20 cellular contexts compared by ENCODE assay signal in genomic region chr7:88214456-88214855, GRCh38.
"Had no signal": no experiment of that assay in that cellular context is flagged by ENCODE, and none has a peak within 500 bp of the region (broad histone marks: within the 10 kb centered on the region; RNA-seq: fewer than 3 reads in every experiment).

No MANE protein-coding gene starts in this region.

- ATAC-seq: activated CD4-positive, alpha-beta T cell treated with anti-CD3 and anti-CD28 coated beads for 36 hours; body of pancreas; left lung; sciatic nerve; stimulated activated naive B cell treated with anti-CD40 and anti-IgM and Interleukin-4, amounts not matched to agents 10 μg/mL and 1 μg/mL and 100 μg/mL, for 72 hours had no signal

- FAIRE-seq: urothelium cell line had no signal

- DNase-seq: activated B cell treated with CpG ODN at 0.5 μM for 24 hours; activated CD4-positive, alpha-beta T cell treated with anti-CD3 and anti-CD28 coated beads for 36 hours; activated CD4-positive, alpha-beta T cell treated with anti-CD3 and anti-CD28 coated beads, Interleukin-2, amount 50 U/mL, for 48 hours; activated naive CD4-positive, alpha-beta T cell treated with anti-CD3 and anti-CD28 coated beads for 36 hours; activated T-cell treated with anti-CD3 and anti-CD28 coated beads, Interleukin-2, amount 50 U/mL, for 1 hour; anterior cingulate cortex; body of pancreas; effector CD4-positive, alpha-beta T cell; foreskin fibroblast; left lung; naive B cell; occipital lobe; stimulated activated CD4-positive, alpha-beta T cell treated with anti-CD3 and anti-CD28 coated beads, Interleukin-15, amount 100 ng/mL, for 24 hours; stimulated activated naive B cell treated with anti-CD40 and anti-IgM and Interleukin-4, amounts not matched to agents 10 μg/mL and 1 μg/mL and 100 μg/mL, for 72 hours; T-helper 9 cell; transverse colon had no signal

- H3K27me3 Mint-ChIP-seq: activated B cell treated with CpG ODN at 0.5 μM for 24 hours; activated CD4-positive, alpha-beta T cell treated with anti-CD3 and anti-CD28 coated beads for 36 hours; dendritic cell treated with granulocyte-macrophage colony-stimulating factor and Interleukin-4, amounts not matched to agents 40 ng/mL and 50 ng/mL, for 4 days; naive B cell; stimulated activated naive B cell treated with anti-CD40 and anti-IgM and Interleukin-4, amounts not matched to agents 10 μg/mL and 1 μg/mL and 100 μg/mL, for 72 hours had no signal

- H3K27ac Mint-ChIP-seq: activated B cell treated with CpG ODN at 0.5 μM for 24 hours; activated CD4-positive, alpha-beta T cell treated with anti-CD3 and anti-CD28 coated beads for 36 hours; activated naive CD4-positive, alpha-beta T cell treated with anti-CD3 and anti-CD28 coated beads for 36 hours; dendritic cell treated with granulocyte-macrophage colony-stimulating factor and Interleukin-4, amounts not matched to agents 40 ng/mL and 50 ng/mL, for 4 days; stimulated activated naive B cell treated with anti-CD40 and anti-IgM and Interleukin-4, amounts not matched to agents 10 μg/mL and 1 μg/mL and 100 μg/mL, for 72 hours had no signal

- H3K9me3 Mint-ChIP-seq: activated B cell treated with CpG ODN at 0.5 μM for 24 hours; activated naive CD4-positive, alpha-beta T cell treated with anti-CD3 and anti-CD28 coated beads for 36 hours; dendritic cell treated with granulocyte-macrophage colony-stimulating factor and Interleukin-4, amounts not matched to agents 40 ng/mL and 50 ng/mL, for 4 days; naive B cell; neural crest cell; stimulated activated naive B cell treated with anti-CD40 and anti-IgM and Interleukin-4, amounts not matched to agents 10 μg/mL and 1 μg/mL and 100 μg/mL, for 72 hours had no signal

- H3K4me3 Mint-ChIP-seq: activated B cell treated with CpG ODN at 0.5 μM for 24 hours; activated CD4-positive, alpha-beta T cell treated with anti-CD3 and anti-CD28 coated beads for 36 hours; activated naive CD4-positive, alpha-beta T cell treated with anti-CD3 and anti-CD28 coated beads for 36 hours; dendritic cell treated with granulocyte-macrophage colony-stimulating factor and Interleukin-4, amounts not matched to agents 40 ng/mL and 50 ng/mL, for 4 days; naive B cell; neural crest cell; stimulated activated naive B cell treated with anti-CD40 and anti-IgM and Interleukin-4, amounts not matched to agents 10 μg/mL and 1 μg/mL and 100 μg/mL, for 72 hours had no signal
